In genomic region chr15:70259640-70260066, GRCh38 we compare ENCODE assay signal across 8 cellular contexts.
DNase-seq lines count a peak whose midpoint lies in the region; ATAC-seq lines count a peak whose summit lies in the region.

No MANE protein-coding gene starts in this region.

- no peaks in the 10 kb centered on the region for H3K36me3 Mint-ChIP-seq in activated naive CD8-positive, alpha-beta T cell treated with anti-CD3 and anti-CD28 coated beads for 36 hours
- no peaks in the 10 kb centered on the region for H3K36me3 Mint-ChIP-seq in naive B cell

- DNase-seq in ELF-1 (ENCODE audit: low read depth, low spot score) (peak; percentile 81), HuH-7 (ENCODE audit: low spot score) (peak; percentile 66), naive B cell (peak; percentile 53), Kasumi-1 (lab: John Stamatoyannopoulos, UW) (no peak)
- no peak for DNase-seq in activated naive CD8-positive, alpha-beta T cell treated with anti-CD3 and anti-CD28 coated beads for 36 hours

- no peak overlapping the region for H3K4me3 Mint-ChIP-seq in activated naive CD8-positive, alpha-beta T cell treated with anti-CD3 and anti-CD28 coated beads for 36 hours
- peak overlapping the region in 7 of 8 donors; percentile 7 to 85 (median 71) for H3K4me3 Mint-ChIP-seq in naive B cell

- no peaks in the 10 kb centered on the region for H3K27me3 Mint-ChIP-seq in activated naive CD8-positive, alpha-beta T cell treated with anti-CD3 and anti-CD28 coated beads for 36 hours
- no peaks in the 10 kb centered on the region for H3K27me3 Mint-ChIP-seq in naive B cell

- ATAC-seq in naive B cell (ENCODE audit: low read depth in 2 of 2) (peak; percentile 46 to 50), HG03457 (IDR thresholded peaks at IDR 0.05; ENCODE audit: unreplicated experiment) (no peak), GM19467 (IDR thresholded peaks at IDR 0.05; ENCODE audit: unreplicated experiment) (no peak), HG02678 (IDR thresholded peaks at IDR 0.05; ENCODE audit: unreplicated experiment) (no peak)

- no peaks in the 10 kb centered on the region for H3K9me3 Mint-ChIP-seq in activated naive CD8-positive, alpha-beta T cell treated with anti-CD3 and anti-CD28 coated beads for 36 hours
- peaks cover 0 to 2% (median 0%) of the 10 kb centered on the region in 7 donors for H3K9me3 Mint-ChIP-seq in naive B cell

- peak overlapping the region; percentile 30 for H3K27ac Mint-ChIP-seq in activated naive CD8-positive, alpha-beta T cell treated with anti-CD3 and anti-CD28 coated beads for 36 hours
- peak overlapping the region in 4 of 6 donors; percentile 49 to 92 (median 64) for H3K27ac Mint-ChIP-seq in naive B cell

- peaks cover 58% of the 10 kb centered on the region for H3K4me1 Mint-ChIP-seq in activated naive CD8-positive, alpha-beta T cell treated with anti-CD3 and anti-CD28 coated beads for 36 hours
- peaks cover 49 to 82% (median 65%) of the 10 kb centered on the region in 3 donors for H3K4me1 Mint-ChIP-seq in naive B cell

Comparison
In these comparisons a context has a peak if more than half of its experiments do, and no peak if none do; other contexts are left out.
1. DNase-seq: peak in ELF-1 (single experiment), HuH-7 (single experiment) and naive B cell (single experiment); none in activated naive CD8-positive, alpha-beta T cell treated with anti-CD3 and anti-CD28 coated beads for 36 hours (single experiment) and Kasumi-1 (0 of 2).
2. ATAC-seq: peak in naive B cell (2 of 2); none in HG03457 (single experiment), GM19467 (single experiment) and HG02678 (single experiment).